1 cellular context compared by ENCODE assay signal in genomic region chr22:31747441-31747840, GRCh38.
TF ChIP-seq lines count a peak whose summit lies in the region.

No MANE protein-coding gene starts in this region.

TF ChIP-seq in SK-N-SH, 30 proteins besides CTCF, POLR2A, EP300 and RAD21 (continued from another document):
- TF ChIP-seq USF1 (IDR thresholded peaks at IDR 0.05; ENCODE audit: borderline replicate concordance, low read depth): no peak
